25 cellular contexts compared by ENCODE assay signal in the genomic region with DNA sequence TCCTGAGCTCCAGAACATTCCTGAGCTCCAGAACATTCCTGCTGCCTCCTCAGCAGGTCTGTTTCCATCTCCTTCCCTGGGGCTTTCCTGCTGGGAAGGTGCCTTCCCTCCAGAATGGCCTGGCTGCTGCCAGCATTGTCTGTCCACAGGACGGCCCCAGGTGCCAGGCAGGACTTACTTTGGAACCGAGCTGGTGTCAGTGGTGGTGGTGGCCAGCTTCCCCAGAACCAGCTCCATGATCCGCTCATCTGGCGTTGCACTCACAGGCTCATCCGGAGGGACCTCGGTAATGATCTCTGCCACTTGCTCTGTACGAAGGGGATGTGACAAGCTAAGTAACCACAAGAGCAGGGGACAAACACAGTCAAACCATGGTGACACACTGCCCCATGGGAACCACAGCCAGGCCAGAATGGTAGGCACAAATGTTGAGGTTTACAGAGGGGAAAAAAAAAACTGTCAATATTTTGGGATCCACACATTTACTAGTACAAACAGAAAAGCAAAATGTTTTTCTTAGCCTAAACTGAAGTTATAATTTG. TPM values are rescaled to one million over a fixed set of nuclear protein-coding genes. Genes with fewer than 3 reads are reported as not detected.
DNase-seq lines count a peak whose midpoint lies in the region; ATAC-seq, FAIRE-seq and TF ChIP-seq lines count a peak whose summit lies in the region.
"Had no signal": no experiment of that assay in that cellular context is flagged by ENCODE, and none has a peak within 500 bp of the region (broad histone marks: within the 10 kb centered on the region; RNA-seq: fewer than 3 reads in every experiment).

No MANE protein-coding gene starts in this region.

- ATAC-seq in GM18868 (IDR thresholded peaks at IDR 0.05; ENCODE audit: unreplicated experiment) = peak; percentile 47
- peak; percentile 58 for ATAC-seq in stimulated activated memory B cell treated with anti-CD40 and anti-IgM and Interleukin-4, amounts not matched to agents 10 μg/mL and 1 μg/mL and 100 μg/mL, for 72 hours
- ATAC-seq: Right ventricle myocardium inferior, SK-N-SH treated with all-trans-retinoic acid at 6 μM for 48 hours had no signal

- peaks cover 26% of the 10 kb centered on the region for H3K4me1 Mint-ChIP-seq in stimulated activated memory B cell treated with anti-CD40 and anti-IgM and Interleukin-4, amounts not matched to agents 10 μg/mL and 1 μg/mL and 100 μg/mL, for 72 hours

- no peak overlapping the region for H3K4me3 Mint-ChIP-seq in stimulated activated memory B cell treated with anti-CD40 and anti-IgM and Interleukin-4, amounts not matched to agents 10 μg/mL and 1 μg/mL and 100 μg/mL, for 72 hours
- H3K4me3 Mint-ChIP-seq: CD4-positive, CD25-positive, alpha-beta regulatory T cell had no signal

- DNase-seq in NAMALWA (ENCODE audit: low spot score) (peak; percentile 27), kidney (peak; percentile 28), ACHN (no peak), pons (ENCODE audit: low spot score) (no peak)
- no peak for DNase-seq in NK-92 treated with Interleukin-12 subunit alpha and Interleukin-12 subunit beta, amount 100 ng/mL, for 24 hours (lab: John Stamatoyannopoulos, UW)
- no peak for DNase-seq in activated CD4-positive, CD25-positive, alpha-beta regulatory T cell treated with anti-CD3 and anti-CD28 coated beads, Interleukin-2, amount 50 U/mL, for 72 hours
- DNase-seq: AML-193; CD4-positive, CD25-positive, alpha-beta regulatory T cell; COR-L47; DMS 273 treated with DMSO at 0.1 percent for 48 hours; HCEC 1CT; Karpas-422; NCI-H1092; NCI-H1436 treated with DMSO at 0.1 percent for 48 hours; NCI-H2029; NCI-H2171; NCI-H526 had no signal

- no peaks in the 10 kb centered on the region for H3K4me1 ChIP-seq in kidney (ENCODE audit: control insufficient read depth in 1 of 2, insufficient read depth in 1 of 2, low read depth in 1 of 2, low read length in 2 of 2)
- H3K4me1 ChIP-seq: Peyer's patch had no signal

- H3K36me3 Mint-ChIP-seq in stimulated activated memory B cell treated with anti-CD40 and anti-IgM and Interleukin-4, amounts not matched to agents 10 μg/mL and 1 μg/mL and 100 μg/mL, for 72 hours = peaks cover 58% of the 10 kb centered on the region

- H3K9me3 Mint-ChIP-seq in stimulated activated memory B cell treated with anti-CD40 and anti-IgM and Interleukin-4, amounts not matched to agents 10 μg/mL and 1 μg/mL and 100 μg/mL, for 72 hours = peaks cover 12% of the 10 kb centered on the region

- H3K4me3 ChIP-seq in kidney (ENCODE audit: low read length in 2 of 2) = no peak overlapping the region
- H3K4me3 ChIP-seq: Peyer's patch had no signal

- no peak overlapping the region for H3K9ac ChIP-seq in kidney (ENCODE audit: low read length in 2 of 2)

- FAIRE-seq in kidney (lab: Jason Lieb, UNC) = no peak
- FAIRE-seq: GM12892, HTR-8/SVneo had no signal

- no peak overlapping the region for H3K27ac ChIP-seq in kidney (ENCODE audit: low read depth in 2 of 2, low read length in 2 of 2)
- H3K27ac ChIP-seq: Peyer's patch had no signal

- no peak overlapping the region for H3K27ac Mint-ChIP-seq in stimulated activated memory B cell treated with anti-CD40 and anti-IgM and Interleukin-4, amounts not matched to agents 10 μg/mL and 1 μg/mL and 100 μg/mL, for 72 hours

- TF ChIP-seq CTCF in kidney (IDR thresholded peaks at IDR 0.05; ENCODE audit: borderline replicate concordance, extremely low read depth, insufficient read depth) = no peak

- H3K9me3 ChIP-seq in kidney (ENCODE audit: control insufficient read depth in 1 of 2, low read length in 2 of 2) = peaks cover 0 to 5% of the 10 kb centered on the region in 2 donors
- H3K9me3 ChIP-seq: Peyer's patch had no signal

- intact Hi-C loops in kidney (cut with DNase I) = no loop called here

- peaks cover 0 to 4% of the 10 kb centered on the region in 2 donors for H3K36me3 ChIP-seq in kidney (ENCODE audit: control insufficient read depth in 1 of 2, insufficient read depth in 2 of 2, low read length in 2 of 2)

- H3K27me3 Mint-ChIP-seq in stimulated activated memory B cell treated with anti-CD40 and anti-IgM and Interleukin-4, amounts not matched to agents 10 μg/mL and 1 μg/mL and 100 μg/mL, for 72 hours = no peaks in the 10 kb centered on the region
- H3K27me3 Mint-ChIP-seq: CD4-positive, CD25-positive, alpha-beta regulatory T cell; IgD-negative memory B cell had no signal

- in situ Hi-C loops in ACHN (cut with HindIII; ENCODE audit: low pct_ligation_motif_present, low pct_unique_long_range_greater_than_20kb, low sequenced_read_pairs) = no loop called here

RNA-seq across cellular contexts. Expression of a gene that starts 41.3 kb away (rescaled TPM):
- 8.4 TPM for total RNA-seq in kidney
- polyA plus RNA-seq in kidney (ENCODE audit: insufficient read depth, low read depth, low replicate concordance) = 1.3 TPM

Comparison
In these comparisons a context has a peak if more than half of its experiments do, and no peak if none do; other contexts are left out.
1. DNase-seq: peak in NAMALWA (single experiment) and kidney (single experiment); none in NK-92 treated with Interleukin-12 subunit alpha and Interleukin-12 subunit beta, amount 100 ng/mL, for 24 hours (single experiment), ACHN (single experiment), activated CD4-positive, CD25-positive, alpha-beta regulatory T cell treated with anti-CD3 and anti-CD28 coated beads, Interleukin-2, amount 50 U/mL, for 72 hours (single experiment) and pons (single experiment).